ENCODE assay signal across 9 cellular contexts in the genomic region with DNA sequence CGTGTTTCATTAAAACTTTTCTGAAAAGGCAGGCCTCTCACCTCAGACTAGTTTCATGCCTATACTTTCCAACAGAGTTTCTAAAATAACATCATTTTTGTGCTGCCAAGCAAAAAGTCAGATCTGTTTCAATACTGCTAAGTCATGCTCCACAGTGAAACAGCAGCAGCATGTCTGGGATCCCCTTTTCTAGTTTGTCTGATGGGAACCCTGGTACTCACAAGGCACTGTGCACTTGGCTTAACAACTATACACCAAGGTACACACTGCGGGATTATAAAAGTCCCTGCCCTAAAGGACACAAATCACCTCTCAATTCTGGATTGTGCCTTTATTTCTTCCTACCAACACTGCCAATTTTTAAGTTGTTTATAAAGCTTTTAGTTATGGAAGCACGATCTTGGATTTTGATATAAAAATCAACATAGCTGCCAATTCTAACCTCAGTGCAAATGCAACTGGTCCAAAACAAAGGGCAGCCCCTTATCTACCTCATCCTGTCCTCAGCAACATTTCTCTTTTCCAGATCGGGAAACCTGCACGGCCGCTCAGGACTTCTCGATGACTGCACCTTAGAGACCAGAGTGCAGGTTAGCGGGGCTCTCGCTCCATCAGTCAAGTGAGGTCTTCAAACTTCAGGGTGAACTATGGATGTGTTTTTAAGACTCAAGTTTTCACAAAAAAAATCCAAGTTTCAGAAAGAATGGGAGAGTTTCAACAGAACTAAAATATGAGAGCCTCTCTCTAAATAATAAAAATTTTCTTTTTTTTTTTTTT. TPM values are rescaled to one million over a fixed set of nuclear protein-coding genes. Genes with fewer than 3 reads are reported as not detected.
DNase-seq lines count a peak whose midpoint lies in the region; ATAC-seq, FAIRE-seq and TF ChIP-seq lines count a peak whose summit lies in the region.
"Had no signal": no experiment of that assay in that cellular context is flagged by ENCODE, and none has a peak within 500 bp of the region (broad histone marks: within the 10 kb centered on the region; RNA-seq: fewer than 3 reads in every experiment).

No MANE protein-coding gene starts in this region.

- peaks cover 28% of the 10 kb centered on the region for H3K36me3 Mint-ChIP-seq in GM23338 (ENCODE audit: low read depth)

- intact Hi-C loops in psoas muscle (cut with DNase I) = no loop called here

- H3K36me3 ChIP-seq in GM23338 (ENCODE audit: insufficient read depth) = peaks cover 19% of the 10 kb centered on the region
- H3K36me3 ChIP-seq in NT2/D1 (ENCODE audit: insufficient read depth, insufficient read length, low read length) = peaks cover 26% of the 10 kb centered on the region
- peaks cover 13 to 22% (median 19%) of the 10 kb centered on the region in 4 experiments for H3K36me3 ChIP-seq in H1 (ENCODE audit: control insufficient read depth in 2 of 4, insufficient read depth in 4 of 4, low read length in 3 of 4)
- peaks cover 8 to 24% of the 10 kb centered on the region in 2 donors for H3K36me3 ChIP-seq in psoas muscle (ENCODE audit: insufficient read depth in 1 of 2, low read depth in 1 of 2)

- H3K18ac ChIP-seq in H1 (ENCODE audit: extremely low read depth, low read length) = no peak overlapping the region

- H3K27ac Mint-ChIP-seq in GM23338 = peak overlapping the region; percentile 66

- no peak overlapping the region for H4K8ac ChIP-seq in H1 (ENCODE audit: extremely low read depth, insufficient read depth, low read length)

- H3K27me3 Mint-ChIP-seq in GM23338 (ENCODE audit: insufficient read depth, low read depth, poor library complexity) = peaks cover 20% of the 10 kb centered on the region

- H3K9me3 Mint-ChIP-seq in GM23338 = peaks cover 7% of the 10 kb centered on the region

- peak overlapping the region; percentile 95 for H3K4me3 Mint-ChIP-seq in GM23338

- H3K4me1 Mint-ChIP-seq in GM23338 = peaks cover 37% of the 10 kb centered on the region

- H2AFZ ChIP-seq in GM23338 (no peak overlapping the region), H1 (ENCODE audit: low read length) (no peak overlapping the region)

- H2BK5ac ChIP-seq in H1 (ENCODE audit: low read depth, low read length) = no peak overlapping the region

- peak overlapping the region; percentile 96 for H3K4me3 ChIP-seq in GM23338
- peak overlapping the region; percentile 21 for H3K4me3 ChIP-seq in NT2/D1 (ENCODE audit: insufficient read length, low read depth)
- peak overlapping the region; percentile 82 to 93 (median 91); a peak in 3 of 8 replicates for H3K4me3 ChIP-seq in H1 (ENCODE audit: extremely low read depth in 1 of 4, insufficient read depth in 2 of 4, low read depth in 3 of 4, low read length in 4 of 4)
- peak overlapping the region; percentile 96 for H3K4me3 ChIP-seq in psoas muscle

- H3K23ac ChIP-seq in H1 (ENCODE audit: insufficient read length) = no peak overlapping the region

- WGBS in H1 (ENCODE audit: extremely low coverage in 1 of 2, insufficient coverage in 1 of 2, insufficient read length in 1 of 2, insufficient replicate concordance in 2 of 2, low coverage in 1 of 2, low lambda C conversion rate in 2 of 2, missing lambda C conversion rate in 1 of 2), 2 experiments = 87 to 100% methylated on average over 1 to 9 of the region's 9 CpGs
- 81 to 87% (median 83%) methylated on average over 9 of the region's 9 CpGs for WGBS in psoas muscle, 3 donors

- TF ChIP-seq POLR2A in H1 (IDR thresholded peaks at IDR 0.05; ENCODE audit: control extremely low read depth in 1 of 2, low read depth in 2 of 2, low read length in 2 of 2) = no peak

- H4K20me1 ChIP-seq in GM23338 (replicated peaks; ENCODE audit: insufficient read depth) (peaks cover 23% of the 10 kb centered on the region), H1 (replicated peaks in 1 of 2; ENCODE audit: control insufficient read depth in 1 of 2, insufficient read depth in 2 of 2, low read length in 2 of 2) (peaks cover 13 to 16% of the 10 kb centered on the region in 2 experiments)

- DNase-seq in GM23338 (ENCODE audit: low spot score) = no peak
- DNase-seq in NT2/D1 (ENCODE audit: low read depth, low spot score) = no peak
- no peak for DNase-seq in H1 (ENCODE audit: low read depth in 1 of 2, low spot score in 2 of 2)
- DNase-seq in psoas muscle = no peak
- no peak for DNase-seq in stimulated activated CD4-positive, alpha-beta T cell treated with anti-CD3 and anti-CD28 coated beads, Interleukin-2, amount 100 ng/mL, for 24 hours
- DNase-seq: foreskin melanocyte had no signal

- H4K5ac ChIP-seq in H1 (ENCODE audit: insufficient read length, low read depth, low read length) = no peak overlapping the region

- POLR2A ChIA-PET in H1 (lab: Charles Lee; ENCODE audit: partially characterized antibody) = interaction anchor here (0.7 to 11.0 kb wide), 14 partner anchors 8 to 227 kb away, joined by 3 to 247 read pairs (median 4); no protein-coding TSS in a partner anchor

- no peak overlapping the region for H3K4ac ChIP-seq in H1 (replicated peaks; ENCODE audit: insufficient read length, low read depth, low read length)

- H2BK120ac ChIP-seq in H1 (replicated peaks; ENCODE audit: low read depth, low read length) = no peak overlapping the region

- peaks cover 6% of the 10 kb centered on the region; the same call in 1 of the 2 replicates for H3K23me2 ChIP-seq in H1 (ENCODE audit: low read depth, low read length)

- H4K91ac ChIP-seq in H1 (replicated peaks; ENCODE audit: insufficient read length, low read length) = no peak overlapping the region

- H2BK12ac ChIP-seq in H1 (ENCODE audit: low read depth, low read length) = no peak overlapping the region

- ATAC-seq in GM23338 (no peak), psoas muscle (no peak), HG03520 (IDR thresholded peaks at IDR 0.05; ENCODE audit: unreplicated experiment) (no peak), GM21515 (IDR thresholded peaks at IDR 0.05; ENCODE audit: unreplicated experiment) (no peak), GM21367 (IDR thresholded peaks at IDR 0.05; ENCODE audit: unreplicated experiment) (no peak)

- peaks cover 21% of the 10 kb centered on the region for H3F3A ChIP-seq in GM23338 (replicated peaks; ENCODE audit: low read depth)

- CTCF ChIA-PET in H1 (lab: Charles Lee; ENCODE audit: partially characterized antibody) = interaction anchor here (0.6 to 1.4 kb wide), 8 partner anchors 20 to 227 kb away, joined by 3 to 6 read pairs (median 3); no protein-coding TSS in a partner anchor

- no peak overlapping the region for H3K56ac ChIP-seq in H1 (replicated peaks; ENCODE audit: insufficient read length, low read depth, low read length)

- H3K4me1 ChIP-seq in GM23338 (ENCODE audit: insufficient read depth) (peaks cover 22% of the 10 kb centered on the region), NT2/D1 (ENCODE audit: insufficient read depth, insufficient read length) (no peaks in the 10 kb centered on the region), H1 (replicated peaks in 1 of 4; ENCODE audit: control insufficient read depth in 3 of 4, insufficient read depth in 4 of 4, low read length in 3 of 4) (peaks cover 0 to 8% (median 4%) of the 10 kb centered on the region in 4 experiments; a peak in 4 of 7 replicates), psoas muscle (peaks cover 25% of the 10 kb centered on the region)

- no peak overlapping the region for H3K14ac ChIP-seq in H1 (ENCODE audit: insufficient read length)

- H2AK5ac ChIP-seq in H1 (ENCODE audit: low read depth, low read length) = no peak overlapping the region

- no peaks in the 10 kb centered on the region for H3K9me2 ChIP-seq in GM23338 (ENCODE audit: insufficient read depth)

- H3K9ac ChIP-seq in NT2/D1 (ENCODE audit: insufficient read length, low read depth) (peak overlapping the region; percentile 57), H1 (replicated peaks in 1 of 4; ENCODE audit: extremely low read depth in 1 of 4, low read depth in 3 of 4, low read length in 3 of 4) (peak overlapping the region in 1 of 4 experiments; percentile 22; a peak in 1 of 7 replicates)

- TF ChIP-seq RAD21 in H1 (IDR thresholded peaks at IDR 0.05 in 1 of 2, conservative IDR thresholded peaks at IDR 0.05 in 1 of 2; ENCODE audit: low read depth in 2 of 2, low read length in 2 of 2) = no peak

- H3K27me3 ChIP-seq in GM23338 (ENCODE audit: insufficient read depth) (no peaks in the 10 kb centered on the region), NT2/D1 (ENCODE audit: insufficient read depth, insufficient read length) (no peaks in the 10 kb centered on the region), H1 (replicated peaks in 1 of 4; ENCODE audit: control insufficient read depth in 3 of 4, extremely low read depth in 1 of 4, insufficient read depth in 3 of 4, low read length in 3 of 4) (no peaks in the 10 kb centered on the region), psoas muscle (ENCODE audit: insufficient read depth in 3 of 3, low read length in 2 of 3) (no peaks in the 10 kb centered on the region)

- TF ChIP-seq CTCF in GM23338 (conservative IDR thresholded peaks at IDR 0.05; ENCODE audit: low read depth in 2 of 2) (no peak), H1 (IDR thresholded peaks at IDR 0.05; ENCODE audit: control extremely low read depth in 1 of 3, insufficient read depth in 1 of 3, low read depth in 1 of 3, low read length in 3 of 3) (no peak), psoas muscle (IDR thresholded peaks at IDR 0.05) (no peak)

- H3K4me2 ChIP-seq in GM23338 = peak overlapping the region; percentile 79
- peak overlapping the region; percentile 34 to 70; a peak in 3 of 4 replicates for H3K4me2 ChIP-seq in H1 (ENCODE audit: insufficient read depth in 1 of 2, low read depth in 2 of 2, low read length in 2 of 2)

- no peak overlapping the region for H2BK20ac ChIP-seq in H1 (ENCODE audit: low read length)

- H3K9me3 ChIP-seq in NT2/D1 (ENCODE audit: insufficient read depth, low read length) (no peaks in the 10 kb centered on the region), H1 (ENCODE audit: insufficient read depth in 2 of 2, low read depth in 1 of 2, low read length in 1 of 2) (no peaks in the 10 kb centered on the region), psoas muscle (no peaks in the 10 kb centered on the region)

- H3K79me2 ChIP-seq in GM23338 (replicated peaks; ENCODE audit: insufficient read depth) = peaks cover 30% of the 10 kb centered on the region
- peaks cover 8 to 34% of the 10 kb centered on the region in 2 experiments; a peak in 3 of 4 replicates for H3K79me2 ChIP-seq in H1 (ENCODE audit: control insufficient read depth in 1 of 2, insufficient read depth in 2 of 2, low read length in 2 of 2)

- peaks cover 5% of the 10 kb centered on the region for H3K79me1 ChIP-seq in H1 (ENCODE audit: low read depth, low read length)

- no peak overlapping the region for H2BK15ac ChIP-seq in H1 (ENCODE audit: low read length)

- H3K27ac ChIP-seq in GM23338 (ENCODE audit: low read depth) = peak overlapping the region; percentile 93
- H3K27ac ChIP-seq in H1 (ENCODE audit: low read depth, low read length) = no peak overlapping the region
- peak overlapping the region; percentile 100 for H3K27ac ChIP-seq in psoas muscle

- no peak for TF ChIP-seq EP300 in H1 (IDR thresholded peaks at IDR 0.05; ENCODE audit: borderline replicate concordance in 1 of 2, low read depth in 2 of 2, low read length in 2 of 2)

- no peak for FAIRE-seq in H1 (lab: Jason Lieb, UNC)

RNA-seq across cellular contexts. Expression of a gene that starts 1.7 kb away (rescaled TPM):
- 177 and 194 TPM in 2 replicates for total RNA-seq in GM23338 (2014; rRNA removed; shearing (Covaris generic))
- polyA plus RNA-seq in GM23338 (2016; fragmentation: Nextera tagmentation; extraction: Ambion mirVana) = 476 and 634 TPM in 2 replicates
- 323 and 328 TPM in 2 replicates for total RNA-seq in H1 (2021; fragmentation: NEBNext Ultra II Directional; extraction: Animal tissue kit (Norgen Biotek cat#: 25700))
- polyA plus RNA-seq in H1 (2011; rRNA removed) = 179 and 184 TPM in 2 replicates
- 254 TPM for polyA plus RNA-seq in H1 (2011; cell fraction: cytosol; rRNA removed)
- polyA plus RNA-seq in H1 (2011; cell fraction: nucleus; rRNA removed) = 169 TPM
- 243 to 415 TPM (median 345 TPM) in 4 replicates for polyA plus RNA-seq in H1 (2012, experiment 1 of 2)
- polyA plus RNA-seq in H1 (2012, experiment 2 of 2) = 24.0 TPM
- 314 TPM for polyA plus RNA-seq in H1 (2013, experiment 1 of 2)
- 325 TPM for polyA plus RNA-seq in H1 (2013, experiment 2 of 2)
- polyA minus RNA-seq in H1 (2011; rRNA and poly(A)+ RNA removed) = 277 and 334 TPM in 2 replicates
- polyA minus RNA-seq in H1 (2011; cell fraction: cytosol; rRNA and poly(A)+ RNA removed) = 213 TPM
- polyA minus RNA-seq in H1 (2011; cell fraction: nucleus; rRNA and poly(A)+ RNA removed) = 361 TPM
- total RNA-seq in psoas muscle = 100 to 1,000 TPM; 222 to 535 (median 414) TPM
- 100 to 1,000 TPM; 163 to 381 (median 354) TPM for polyA plus RNA-seq in psoas muscle

RNA-seq across cellular contexts. Expression of a gene that starts 52.9 kb away (rescaled TPM):
- 69.7 and 75.8 TPM in 2 replicates for total RNA-seq in GM23338 (2014; rRNA removed; shearing (Covaris generic))
- polyA plus RNA-seq in GM23338 (2016; fragmentation: Nextera tagmentation; extraction: Ambion mirVana) (38.2 and 45.9 TPM in 2 replicates), H1 (2011; rRNA removed) (37.6 and 39.4 TPM in 2 replicates), psoas muscle (10 to 100 TPM; 46.1 to 89.2 (median 53.5) TPM)
- 76.6 and 76.9 TPM in 2 replicates for total RNA-seq in H1 (2021; fragmentation: NEBNext Ultra II Directional; extraction: Animal tissue kit (Norgen Biotek cat#: 25700))
- polyA plus RNA-seq in H1 (2011; cell fraction: cytosol; rRNA removed) = 58.3 TPM
- polyA plus RNA-seq in H1 (2011; cell fraction: nucleus; rRNA removed) = 56.3 TPM
- 59.9 to 69.8 TPM (median 62.5 TPM) in 4 replicates for polyA plus RNA-seq in H1 (2012, experiment 1 of 2)
- polyA plus RNA-seq in H1 (2012, experiment 2 of 2) = 9.7 TPM
- polyA plus RNA-seq in H1 (2013, experiment 1 of 2) = 42.6 TPM
- 40.8 TPM for polyA plus RNA-seq in H1 (2013, experiment 2 of 2)
- polyA minus RNA-seq in H1 (2011; rRNA and poly(A)+ RNA removed) = 67.6 and 67.8 TPM in 2 replicates
- 37.8 TPM for polyA minus RNA-seq in H1 (2011; cell fraction: cytosol; rRNA and poly(A)+ RNA removed)
- 75.3 TPM for polyA minus RNA-seq in H1 (2011; cell fraction: nucleus; rRNA and poly(A)+ RNA removed)
- 10 to 100 TPM; 56.0 to 75.9 (median 66.7) TPM for total RNA-seq in psoas muscle

Comparison
In these comparisons a context has a peak if more than half of its experiments do, and no peak if none do; other contexts are left out.
1. H3K4me3 ChIP-seq: peak in every context shown above with its lines; median percentile 96 in GM23338; 96 in psoas muscle; 91 in H1; 21 in NT2/D1.